Comparison of ENCODE assay signal across 20 cellular contexts in the genomic region with DNA sequence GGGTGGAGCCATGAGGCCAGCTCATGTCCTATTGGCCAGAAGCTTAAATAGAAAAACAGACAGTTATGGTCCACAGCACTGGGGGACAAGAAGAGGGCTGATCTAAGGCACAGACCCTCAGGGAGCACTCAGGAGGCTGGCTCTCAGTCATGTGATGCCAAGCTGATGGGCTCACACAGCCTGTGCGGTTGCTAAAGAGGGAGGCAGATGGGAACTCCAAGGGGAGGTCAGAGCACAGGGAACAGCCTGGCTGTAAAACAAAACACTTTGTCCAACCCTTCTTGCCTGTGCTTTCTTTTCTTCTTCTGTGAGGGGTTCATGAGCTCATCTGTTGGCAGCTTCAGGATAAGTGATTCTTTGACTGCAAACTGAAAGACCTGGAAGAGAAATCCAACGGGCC. TPM values are rescaled to one million over a fixed set of nuclear protein-coding genes. Genes with fewer than 3 reads are reported as not detected.
"Had no signal": no experiment of that assay in that cellular context is flagged by ENCODE, and none has a peak within 500 bp of the region (broad histone marks: within the 10 kb centered on the region; RNA-seq: fewer than 3 reads in every experiment).

No MANE protein-coding gene starts in this region.

- H3K27ac Mint-ChIP-seq: activated naive CD8-positive, alpha-beta T cell; activated T-helper 2 cell treated with anti-CD3 and anti-CD28 coated beads, Interferon-gamma antibody, Interleukin-2, Interleukin-4, amounts not matched to agents 10 μg/mL and 5 μg/mL and 100 μg/mL, durations not matched to agents 14 hours and 24 hours and 36 hours; neural progenitor cell; T-helper 17 cell had no signal

- ATAC-seq: activated T-cell treated with anti-CD3 and anti-CD28 coated beads, Interleukin-2, amount 50 U/mL, for 4 hours; lower lobe of right lung; naive thymus-derived CD4-positive, alpha-beta T cell; T-helper 17 cell had no signal

- H3K4me1 Mint-ChIP-seq: neural progenitor cell had no signal

- H3K4me3 Mint-ChIP-seq: activated naive CD8-positive, alpha-beta T cell; activated T-cell treated with anti-CD3 and anti-CD28 coated beads, Interleukin-2, amount 50 U/mL, for 4 hours; naive thymus-derived CD4-positive, alpha-beta T cell; neural progenitor cell had no signal

- H3K9me3 Mint-ChIP-seq: activated T-cell treated with anti-CD3 and anti-CD28 coated beads, Interleukin-2, amount 50 U/mL, for 4 hours; activated T-helper 2 cell treated with anti-CD3 and anti-CD28 coated beads, Interferon-gamma antibody, Interleukin-2, Interleukin-4, amounts not matched to agents 10 μg/mL and 5 μg/mL and 100 μg/mL, durations not matched to agents 14 hours and 24 hours and 36 hours; naive thymus-derived CD4-positive, alpha-beta T cell; neural progenitor cell had no signal

- DNase-seq: activated CD4-positive, alpha-beta T cell treated with anti-CD3 and anti-CD28 coated beads for 4 hours; activated CD4-positive, alpha-beta T cell treated with anti-CD3 and anti-CD28 coated beads, Interleukin-2, amount 50 U/mL, for 48 hours; activated CD4-positive, CD25-positive, alpha-beta regulatory T cell; activated CD8-positive, alpha-beta memory T cell treated with anti-CD3 and anti-CD28 coated beads, Interleukin-2, amount 50 U/mL, for 48 hours; activated naive CD4-positive, alpha-beta T cell; activated T-cell treated with anti-CD3 and anti-CD28 coated beads, Interleukin-2, amount 50 U/mL, for 4 hours; adrenal gland; central memory CD4-positive, alpha-beta T cell; colonic mucosa; esophagus squamous epithelium; kidney; lower lobe of right lung; naive thymus-derived CD4-positive, alpha-beta T cell; stimulated activated CD4-positive, alpha-beta T cell treated with anti-CD3 and anti-CD28 coated beads, Interleukin-4, amount 100 ng/mL, for 24 hours; stimulated activated naive CD4-positive, alpha-beta T cell treated with Interleukin-2 at 50 U/mL for 16 hours; T-helper 17 cell; upper lobe of left lung had no signal

- H3K27me3 Mint-ChIP-seq: activated naive CD8-positive, alpha-beta T cell; naive thymus-derived CD4-positive, alpha-beta T cell; T-helper 17 cell had no signal

RNA-seq across cellular contexts. Expression of gene PLEKHH3, which starts 32.8 kb away (rescaled TPM):
- polyA plus RNA-seq: naive thymus-derived CD4-positive, alpha-beta T cell had no signal
